18 cellular contexts compared by ENCODE assay signal in the genomic region with DNA sequence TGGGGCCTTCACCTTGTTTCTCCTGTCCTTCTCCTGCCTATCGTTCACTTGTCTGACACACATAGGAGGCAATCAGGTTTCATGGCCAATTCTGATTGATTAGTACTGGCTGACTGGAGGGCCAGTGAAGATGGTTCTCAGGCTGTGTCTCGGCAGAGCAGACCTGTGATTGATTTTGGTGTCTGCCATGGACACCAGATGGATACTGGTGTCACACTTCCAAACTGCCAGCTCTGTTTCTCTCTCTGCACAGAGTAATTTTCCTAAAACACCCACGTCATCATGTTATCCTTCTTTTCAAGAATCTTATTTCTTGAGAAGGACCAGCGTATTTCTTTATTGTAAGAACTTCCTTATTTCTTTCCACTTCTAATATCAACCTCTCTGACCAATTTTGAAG.
DNase-seq lines count a peak whose midpoint lies in the region; ATAC-seq and TF ChIP-seq lines count a peak whose summit lies in the region.
"Had no signal": no experiment of that assay in that cellular context is flagged by ENCODE, and none has a peak within 500 bp of the region (broad histone marks: within the 10 kb centered on the region; RNA-seq: fewer than 3 reads in every experiment).

No MANE protein-coding gene starts in this region.

- TF ChIP-seq CTCF in HEK293 (tag by site-specific recombination; IDR thresholded peaks at IDR 0.05) (no peak), thyroid gland (IDR thresholded peaks at IDR 0.05) (no peak), MCF 10A (IDR thresholded peaks at IDR 0.05; ENCODE audit: unreplicated experiment) (no peak)

- ATAC-seq in central memory CD8-positive, alpha-beta T cell (replicated peaks; ENCODE audit: extremely low read depth, poor library complexity, severe bottlenecking) = no peak
- ATAC-seq in naive thymus-derived CD8-positive, alpha-beta T cell = no peak

- H3K4me1 Mint-ChIP-seq in central memory CD8-positive, alpha-beta T cell = peaks cover 19% of the 10 kb centered on the region
- peaks cover 20 to 49% (median 43%) of the 10 kb centered on the region in 4 donors for H3K4me1 Mint-ChIP-seq in naive thymus-derived CD8-positive, alpha-beta T cell
- H3K4me1 Mint-ChIP-seq in MCF 10A (ENCODE audit: insufficient read depth, unreplicated experiment) = no peaks in the 10 kb centered on the region

- H3K36me3 Mint-ChIP-seq in central memory CD8-positive, alpha-beta T cell (ENCODE audit: insufficient read depth) = peaks cover 3% of the 10 kb centered on the region
- H3K36me3 Mint-ChIP-seq in naive thymus-derived CD8-positive, alpha-beta T cell = no peaks in the 10 kb centered on the region
- no peaks in the 10 kb centered on the region for H3K36me3 Mint-ChIP-seq in MCF 10A (ENCODE audit: insufficient read depth, unreplicated experiment)

- WGBS in thyroid gland, 2 donors = 97 to 98% methylated on average over 4 of the region's 4 CpGs

- no peak overlapping the region for H3K4me3 Mint-ChIP-seq in central memory CD8-positive, alpha-beta T cell
- peak overlapping the region in 1 of 10 donors; percentile 24 for H3K4me3 Mint-ChIP-seq in naive thymus-derived CD8-positive, alpha-beta T cell
- no peak overlapping the region for H3K4me3 Mint-ChIP-seq in MCF 10A (ENCODE audit: unreplicated experiment)

- H3K36me3 ChIP-seq in HEK293 (ENCODE audit: control insufficient read depth in 2 of 2, insufficient read depth in 1 of 2, low read length in 2 of 2) = no peaks in the 10 kb centered on the region
- H3K36me3 ChIP-seq in thyroid gland = no peaks in the 10 kb centered on the region

- H3K4me1 ChIP-seq in HEK293 (ENCODE audit: control insufficient read depth, insufficient read depth, low read length) = no peaks in the 10 kb centered on the region
- no peaks in the 10 kb centered on the region for H3K4me1 ChIP-seq in thyroid gland

- H3K9me3 Mint-ChIP-seq in central memory CD8-positive, alpha-beta T cell = no peaks in the 10 kb centered on the region
- no peaks in the 10 kb centered on the region for H3K9me3 Mint-ChIP-seq in naive thymus-derived CD8-positive, alpha-beta T cell
- H3K9me3 Mint-ChIP-seq in MCF 10A (ENCODE audit: unreplicated experiment) = no peaks in the 10 kb centered on the region

- in situ Hi-C loops in G401 (cut with HindIII; ENCODE audit: low sequenced_read_pairs) = no loop called here

- H3K9me3 ChIP-seq in HEK293 (ENCODE audit: control insufficient read depth, insufficient read depth, low read depth, low read length) (no peaks in the 10 kb centered on the region), thyroid gland (no peaks in the 10 kb centered on the region)

- DNase-seq in G401 (ENCODE audit: low spot score) (peak; percentile 77), thyroid gland (no peak), amygdala (lab: John Stamatoyannopoulos, UW) (no peak), MCF 10A (ENCODE audit: unreplicated experiment) (no peak)
- DNase-seq in central memory CD8-positive, alpha-beta T cell (ENCODE audit: low spot score in 2 of 2) = no peak
- DNase-seq in naive thymus-derived CD8-positive, alpha-beta T cell = no peak
- DNase-seq: ACHN; DMS 273 treated with DMSO at 0.1 percent for 48 hours; GDM1; KG1; NCI-H1417; NCI-H187; NCI-H2107; NCI-H510A; NCI-H748 treated with DMSO at 0.1 percent for 48 hours; NK-92 treated with Interleukin-12 subunit alpha and Interleukin-12 subunit beta, amount 100 ng/mL, for 24 hours; Right ventricle myocardium superior had no signal

- TF ChIP-seq POLR2A in thyroid gland (IDR thresholded peaks at IDR 0.05) = no peak

- POLR2A ChIA-PET in HEK293 (lab: Yijun Ruan, JAX) = no interaction called here
- POLR2A ChIA-PET in naive thymus-derived CD8-positive, alpha-beta T cell (lab: Charles Lee) = no interaction called here
- POLR2A ChIA-PET in MCF 10A (lab: Yijun Ruan, JAX) = no interaction called here

- BruUV-seq in MCF 10A (replicated peaks; lab: Mats Ljungman, UMichigan) = no TSS peak

- H3K4me3 ChIP-seq in HEK293 (ENCODE audit: low read depth, low read length) (no peak overlapping the region), thyroid gland (replicated peaks in 1 of 3) (no peak overlapping the region)

- no peaks in the 10 kb centered on the region for H3K27me3 ChIP-seq in thyroid gland

- no peaks in the 10 kb centered on the region for H3K27me3 Mint-ChIP-seq in central memory CD8-positive, alpha-beta T cell
- H3K27me3 Mint-ChIP-seq in naive thymus-derived CD8-positive, alpha-beta T cell = no peaks in the 10 kb centered on the region
- H3K27me3 Mint-ChIP-seq in MCF 10A (ENCODE audit: insufficient read depth, unreplicated experiment) = no peaks in the 10 kb centered on the region

- peak overlapping the region; percentile 2 for H3K27ac Mint-ChIP-seq in central memory CD8-positive, alpha-beta T cell (ENCODE audit: low read depth)
- peak overlapping the region in 6 of 10 donors; percentile 1 to 60 (median 44) for H3K27ac Mint-ChIP-seq in naive thymus-derived CD8-positive, alpha-beta T cell
- no peak overlapping the region for H3K27ac Mint-ChIP-seq in MCF 10A (ENCODE audit: low read depth, unreplicated experiment)

- intact Hi-C loops in thyroid gland (cut with DNase I) = no loop called here
- intact Hi-C loops in MCF 10A (cut with micrococcal nuclease) = no loop called here

- CTCF ChIA-PET in HEK293 (lab: Yijun Ruan, JAX) (no interaction called here), MCF 10A (lab: Yijun Ruan, JAX) (interaction anchor here (0.6 to 1.6 kb wide), 3 partner anchors 13 to 214 kb away, joined by 3 to 4 read pairs (median 4); no protein-coding TSS in a partner anchor)

- H3K27ac ChIP-seq in HEK293 (ENCODE audit: extremely low read depth, low read depth, low read length) (no peak overlapping the region), thyroid gland (no peak overlapping the region)

TF ChIP-seq in HEK293, 187 proteins besides CTCF, POLR2A, EP300 and RAD21:
- TF ChIP-seq ZBTB17 (tag by site-specific recombination; IDR thresholded peaks at IDR 0.05) = 0 out of 2 replicates have a peak, but pooled peaks have one; percentile 17
- TF ChIP-seq, protein P1, sequence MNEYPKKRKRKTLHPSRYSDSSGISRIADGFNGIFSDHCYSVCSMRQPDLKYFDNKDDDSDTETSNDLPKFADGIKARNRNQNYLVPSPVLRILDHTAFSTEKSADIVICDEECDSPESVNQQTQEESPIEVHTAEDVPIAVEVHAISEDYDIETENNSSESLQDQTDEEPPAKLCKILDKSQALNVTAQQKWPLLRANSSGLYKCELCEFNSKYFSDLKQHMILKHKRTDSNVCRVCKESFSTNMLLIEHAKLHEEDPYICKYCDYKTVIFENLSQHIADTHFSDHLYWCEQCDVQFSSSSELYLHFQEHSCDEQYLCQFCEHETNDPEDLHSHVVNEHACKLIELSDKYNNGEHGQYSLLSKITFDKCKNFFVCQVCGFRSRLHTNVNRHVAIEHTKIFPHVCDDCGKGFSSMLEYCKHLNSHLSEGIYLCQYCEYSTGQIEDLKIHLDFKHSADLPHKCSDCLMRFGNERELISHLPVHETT (tag by site-specific recombination; IDR thresholded peaks at IDR 0.05) = no peak
